In genomic region chr11:47213985-47214564, GRCh38 we compare ENCODE assay signal across 1 cellular context.
TF ChIP-seq lines count a peak whose summit lies in the region.

No MANE protein-coding gene starts in this region.

TF ChIP-seq in HepG2, 621 proteins besides CTCF, POLR2A, EP300 and RAD21 (continued from another document and continues in another):
- TF ChIP-seq CEBPB (IDR thresholded peaks at IDR 0.05; ENCODE audit: borderline replicate concordance, low read depth, low read length) (no peak; the same call in 1 of the 2 replicates), POLR2G (IDR thresholded peaks at IDR 0.05; ENCODE audit: low read depth, low read length) (peak; percentile 73), STAT5B (CRISPR knock-in tag; IDR thresholded peaks at IDR 0.05) (no peak), ZNF354B (CRISPR knock-in tag; IDR thresholded peaks at IDR 0.05) (no peak), NFYB (CRISPR knock-in tag; IDR thresholded peaks at IDR 0.05) (peak; percentile 72), SOX13 (IDR thresholded peaks at IDR 0.05) (no peak), SOX13 (CRISPR knock-in tag; conservative IDR thresholded peaks at IDR 0.05 in 1 of 2, IDR thresholded peaks at IDR 0.05 in 1 of 2) (peak in 1 of 2 experiments; percentile 15; a peak in 1 of 4 replicates), FOXA1 (IDR thresholded peaks at IDR 0.05) (no peak), FOXA1 (CRISPR knock-in tag; IDR thresholded peaks at IDR 0.05) (no peak), DMAP1 (CRISPR knock-in tag; IDR thresholded peaks at IDR 0.05) (no peak), ZSCAN31 (CRISPR knock-in tag; IDR thresholded peaks at IDR 0.05; ENCODE audit: low read depth) (no peak), RFXAP (CRISPR knock-in tag; IDR thresholded peaks at IDR 0.05; ENCODE audit: borderline replicate concordance) (peak; percentile 96), SYNCRIP (IDR thresholded peaks at IDR 0.05; ENCODE audit: insufficient read depth, low read depth, low read length) (no peak), JUND (CRISPR knock-in tag; IDR thresholded peaks at IDR 0.05) (no peak), RNF219 (CRISPR knock-in tag; IDR thresholded peaks at IDR 0.05) (no peak), ZNF772 (CRISPR knock-in tag; IDR thresholded peaks at IDR 0.05) (no peak), YEATS4 (CRISPR knock-in tag; IDR thresholded peaks at IDR 0.05; ENCODE audit: borderline replicate concordance) (no peak), ZNF230 (CRISPR knock-in tag; IDR thresholded peaks at IDR 0.05) (no peak), ZBTB25 (CRISPR knock-in tag; IDR thresholded peaks at IDR 0.05) (no peak), ZNF263 (CRISPR knock-in tag; IDR thresholded peaks at IDR 0.05) (no peak), NFIB (CRISPR knock-in tag; IDR thresholded peaks at IDR 0.05; ENCODE audit: borderline replicate concordance) (no peak), ATF3 (CRISPR knock-in tag; IDR thresholded peaks at IDR 0.05) (no peak; the same call in 1 of the 2 replicates), SMAD3 (CRISPR knock-in tag; IDR thresholded peaks at IDR 0.05) (no peak), DNMT3B (CRISPR knock-in tag; conservative IDR thresholded peaks at IDR 0.05) (0 out of 2 replicates have a peak, but pooled peaks have one; percentile 15), NAIF1 (CRISPR knock-in tag; IDR thresholded peaks at IDR 0.05; ENCODE audit: borderline replicate concordance) (no peak), ZBTB40 (IDR thresholded peaks at IDR 0.05) (no peak), ZBTB40 (CRISPR knock-in tag; IDR thresholded peaks at IDR 0.05) (no peak), MED8 (CRISPR knock-in tag; IDR thresholded peaks at IDR 0.05; ENCODE audit: insufficient replicate concordance) (no peak), ZFAT (CRISPR knock-in tag; conservative IDR thresholded peaks at IDR 0.05) (no peak), NFE2L2 (IDR thresholded peaks at IDR 0.05; ENCODE audit: low read length) (no peak), ZNF24 (IDR thresholded peaks at IDR 0.05) (no peak), BCL3 (CRISPR knock-in tag; IDR thresholded peaks at IDR 0.05) (no peak), ZFY (CRISPR knock-in tag; IDR thresholded peaks at IDR 0.05) (peak; percentile 64), BHLHE40 (IDR thresholded peaks at IDR 0.05; ENCODE audit: low read length) (no peak)
- TF ChIP-seq, protein P1, sequence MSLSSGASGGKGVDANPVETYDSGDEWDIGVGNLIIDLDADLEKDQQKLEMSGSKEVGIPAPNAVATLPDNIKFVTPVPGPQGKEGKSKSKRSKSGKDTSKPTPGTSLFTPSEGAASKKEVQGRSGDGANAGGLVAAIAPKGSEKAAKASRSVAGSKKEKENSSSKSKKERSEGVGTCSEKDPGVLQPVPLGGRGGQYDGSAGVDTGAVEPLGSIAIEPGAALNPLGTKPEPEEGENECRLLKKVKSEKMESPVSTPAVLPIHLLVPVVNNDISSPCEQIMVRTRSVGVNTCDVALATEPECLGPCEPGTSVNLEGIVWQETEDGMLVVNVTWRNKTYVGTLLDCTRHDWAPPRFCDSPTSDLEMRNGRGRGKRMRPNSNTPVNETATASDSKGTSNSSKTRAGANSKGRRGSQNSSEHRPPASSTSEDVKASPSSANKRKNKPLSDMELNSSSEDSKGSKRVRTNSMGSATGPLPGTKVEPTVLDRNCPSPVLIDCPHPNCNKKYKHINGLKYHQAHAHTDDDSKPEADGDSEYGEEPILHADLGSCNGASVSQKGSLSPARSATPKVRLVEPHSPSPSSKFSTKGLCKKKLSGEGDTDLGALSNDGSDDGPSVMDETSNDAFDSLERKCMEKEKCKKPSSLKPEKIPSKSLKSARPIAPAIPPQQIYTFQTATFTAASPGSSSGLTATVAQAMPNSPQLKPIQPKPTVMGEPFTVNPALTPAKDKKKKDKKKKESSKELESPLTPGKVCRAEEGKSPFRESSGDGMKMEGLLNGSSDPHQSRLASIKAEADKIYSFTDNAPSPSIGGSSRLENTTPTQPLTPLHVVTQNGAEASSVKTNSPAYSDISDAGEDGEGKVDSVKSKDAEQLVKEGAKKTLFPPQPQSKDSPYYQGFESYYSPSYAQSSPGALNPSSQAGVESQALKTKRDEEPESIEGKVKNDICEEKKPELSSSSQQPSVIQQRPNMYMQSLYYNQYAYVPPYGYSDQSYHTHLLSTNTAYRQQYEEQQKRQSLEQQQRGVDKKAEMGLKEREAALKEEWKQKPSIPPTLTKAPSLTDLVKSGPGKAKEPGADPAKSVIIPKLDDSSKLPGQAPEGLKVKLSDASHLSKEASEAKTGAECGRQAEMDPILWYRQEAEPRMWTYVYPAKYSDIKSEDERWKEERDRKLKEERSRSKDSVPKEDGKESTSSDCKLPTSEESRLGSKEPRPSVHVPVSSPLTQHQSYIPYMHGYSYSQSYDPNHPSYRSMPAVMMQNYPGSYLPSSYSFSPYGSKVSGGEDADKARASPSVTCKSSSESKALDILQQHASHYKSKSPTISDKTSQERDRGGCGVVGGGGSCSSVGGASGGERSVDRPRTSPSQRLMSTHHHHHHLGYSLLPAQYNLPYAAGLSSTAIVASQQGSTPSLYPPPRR (CRISPR knock-in tag; IDR thresholded peaks at IDR 0.05; ENCODE audit: borderline replicate concordance) = no peak
- TF ChIP-seq, protein P2, sequence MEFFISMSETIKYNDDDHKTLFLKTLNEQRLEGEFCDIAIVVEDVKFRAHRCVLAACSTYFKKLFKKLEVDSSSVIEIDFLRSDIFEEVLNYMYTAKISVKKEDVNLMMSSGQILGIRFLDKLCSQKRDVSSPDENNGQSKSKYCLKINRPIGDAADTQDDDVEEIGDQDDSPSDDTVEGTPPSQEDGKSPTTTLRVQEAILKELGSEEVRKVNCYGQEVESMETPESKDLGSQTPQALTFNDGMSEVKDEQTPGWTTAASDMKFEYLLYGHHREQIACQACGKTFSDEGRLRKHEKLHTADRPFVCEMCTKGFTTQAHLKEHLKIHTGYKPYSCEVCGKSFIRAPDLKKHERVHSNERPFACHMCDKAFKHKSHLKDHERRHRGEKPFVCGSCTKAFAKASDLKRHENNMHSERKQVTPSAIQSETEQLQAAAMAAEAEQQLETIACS (CRISPR knock-in tag; IDR thresholded peaks at IDR 0.05) = no peak
- TF ChIP-seq, protein P3, sequence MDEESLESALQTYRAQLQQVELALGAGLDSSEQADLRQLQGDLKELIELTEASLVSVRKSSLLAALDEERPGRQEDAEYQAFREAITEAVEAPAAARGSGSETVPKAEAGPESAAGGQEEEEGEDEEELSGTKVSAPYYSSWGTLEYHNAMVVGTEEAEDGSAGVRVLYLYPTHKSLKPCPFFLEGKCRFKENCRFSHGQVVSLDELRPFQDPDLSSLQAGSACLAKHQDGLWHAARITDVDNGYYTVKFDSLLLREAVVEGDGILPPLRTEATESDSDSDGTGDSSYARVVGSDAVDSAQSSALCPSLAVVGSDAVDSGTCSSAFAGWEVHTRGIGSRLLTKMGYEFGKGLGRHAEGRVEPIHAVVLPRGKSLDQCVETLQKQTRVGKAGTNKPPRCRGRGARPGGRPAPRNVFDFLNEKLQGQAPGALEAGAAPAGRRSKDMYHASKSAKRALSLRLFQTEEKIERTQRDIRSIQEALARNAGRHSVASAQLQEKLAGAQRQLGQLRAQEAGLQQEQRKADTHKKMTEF (CRISPR knock-in tag; IDR thresholded peaks at IDR 0.05) = no peak
- TF ChIP-seq, protein P4, sequence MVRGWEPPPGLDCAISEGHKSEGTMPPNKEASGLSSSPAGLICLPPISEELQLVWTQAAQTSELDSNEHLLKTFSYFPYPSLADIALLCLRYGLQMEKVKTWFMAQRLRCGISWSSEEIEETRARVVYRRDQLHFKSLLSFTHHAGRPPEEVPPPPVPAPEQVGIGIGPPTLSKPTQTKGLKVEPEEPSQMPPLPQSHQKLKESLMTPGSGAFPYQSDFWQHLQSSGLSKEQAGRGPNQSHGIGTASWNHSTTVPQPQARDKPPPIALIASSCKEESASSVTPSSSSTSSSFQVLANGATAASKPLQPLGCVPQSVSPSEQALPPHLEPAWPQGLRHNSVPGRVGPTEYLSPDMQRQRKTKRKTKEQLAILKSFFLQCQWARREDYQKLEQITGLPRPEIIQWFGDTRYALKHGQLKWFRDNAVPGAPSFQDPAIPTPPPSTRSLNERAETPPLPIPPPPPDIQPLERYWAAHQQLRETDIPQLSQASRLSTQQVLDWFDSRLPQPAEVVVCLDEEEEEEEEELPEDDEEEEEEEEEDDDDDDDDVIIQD (CRISPR knock-in tag; IDR thresholded peaks at IDR 0.05; ENCODE audit: low read depth) = peak; percentile 15; the same call in 1 of the 2 replicates
